Comparison of ENCODE assay signal across 8 cellular contexts in the genomic region with DNA sequence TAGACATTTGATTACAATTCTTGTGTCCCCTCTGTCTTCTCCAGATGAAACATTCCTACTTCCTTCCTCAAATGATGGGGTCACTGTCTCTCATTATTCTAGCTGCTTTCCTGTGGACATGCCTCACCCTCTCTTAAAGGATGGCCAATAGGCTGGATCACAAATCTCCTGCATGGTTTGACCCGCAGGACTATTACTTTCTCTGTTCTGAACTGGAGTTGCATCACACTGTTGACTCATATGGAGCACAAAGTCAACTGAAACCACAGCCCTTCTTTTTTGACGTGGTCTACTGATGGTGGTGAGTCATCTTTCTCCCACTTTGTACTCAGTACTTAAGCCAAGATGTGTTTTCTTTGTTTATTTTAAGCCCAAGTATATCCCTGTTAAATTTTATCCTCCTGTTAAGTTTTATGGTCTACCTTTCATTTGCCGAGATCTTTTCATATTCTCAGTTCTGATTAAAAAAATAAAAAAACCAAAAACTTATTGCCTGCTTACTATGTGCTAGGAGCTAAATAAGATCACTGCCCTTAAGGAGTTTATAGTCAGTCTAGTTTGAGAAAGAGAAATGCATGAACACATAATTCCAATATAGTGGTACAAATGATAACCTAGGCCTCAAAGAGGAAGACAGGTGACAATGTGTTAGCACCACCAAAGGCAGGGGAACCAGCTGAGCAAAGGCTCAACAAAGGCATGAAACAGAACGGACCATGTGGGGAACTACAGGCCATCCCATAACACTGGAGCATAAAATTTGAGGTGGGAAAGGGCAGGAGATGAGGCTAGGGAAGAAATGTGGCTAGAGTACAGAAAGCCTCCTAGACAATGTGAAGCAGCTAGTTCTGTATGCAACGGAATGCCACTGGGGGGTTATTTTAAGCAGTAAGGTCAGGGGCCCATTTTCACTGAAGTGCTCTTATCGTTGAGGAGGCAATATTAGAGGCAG.
DNase-seq lines count a peak whose midpoint lies in the region; ATAC-seq, FAIRE-seq and TF ChIP-seq lines count a peak whose summit lies in the region.

No MANE protein-coding gene starts in this region.

- ATAC-seq in A549 (peak; percentile 98 to 99), GM18505 (IDR thresholded peaks at IDR 0.05; ENCODE audit: unreplicated experiment) (peak; percentile 99), HG02884 (IDR thresholded peaks at IDR 0.05; ENCODE audit: unreplicated experiment) (peak; percentile 100)

- peak overlapping the region; percentile 75 to 83 for H3K27ac ChIP-seq in A549

- H3K4me3 ChIP-seq in A549, result peak overlapping the region; percentile 1; the same call in 1 of the 3 replicates

- no peaks in the 10 kb centered on the region for H3K9me3 Mint-ChIP-seq in activated naive CD8-positive, alpha-beta T cell (ENCODE audit: low read depth)

- peaks cover 24% of the 10 kb centered on the region for H3K4me1 Mint-ChIP-seq in activated naive CD8-positive, alpha-beta T cell (ENCODE audit: low read depth)

- FAIRE-seq in A549 (lab: Jason Lieb, UNC), result peak; percentile 90

- POLR2A ChIA-PET in A549 (lab: Yijun Ruan, JAX), result no interaction called here

- no peaks in the 10 kb centered on the region for H3K27me3 Mint-ChIP-seq in activated naive CD8-positive, alpha-beta T cell

- WGBS in A549 (ENCODE audit: missing lambda C conversion rate), result 38% methylated on average over 6 of the region's 6 CpGs

- peak overlapping the region; percentile 94 for H3K27ac Mint-ChIP-seq in activated naive CD8-positive, alpha-beta T cell

- peak; percentile 80 to 82; a peak in 4 of 5 replicates for TF ChIP-seq EP300 in A549 (IDR thresholded peaks at IDR 0.05)

- H3K4me1 ChIP-seq in A549, result peaks cover 41% of the 10 kb centered on the region

- TF ChIP-seq POLR2A in A549 (IDR thresholded peaks at IDR 0.05; ENCODE audit: low read length) (no peak), GM18505 (IDR thresholded peaks at IDR 0.05; ENCODE audit: borderline replicate concordance, extremely low read depth, insufficient read depth, insufficient read length) (no peak)

- no peak for TF ChIP-seq CTCF in A549 (IDR thresholded peaks at IDR 0.05)

- H3K9me3 ChIP-seq in A549, result no peaks in the 10 kb centered on the region

- peak; percentile 30 to 58; a peak in 4 of 5 replicates for TF ChIP-seq RAD21 in A549 (conservative IDR thresholded peaks at IDR 0.05 in 1 of 2, IDR thresholded peaks at IDR 0.05 in 1 of 2)

- peak overlapping the region; percentile 70 for H3K4me2 ChIP-seq in A549

- CTCF ChIA-PET in A549 (lab: Yijun Ruan, JAX), result interaction anchor here (0.6 to 1.7 kb wide), 15 partner anchors 14 to 466 kb away, joined by 3 to 6 read pairs (median 3); no protein-coding TSS in a partner anchor

- peak overlapping the region; percentile 59 for H3K4me3 Mint-ChIP-seq in activated naive CD8-positive, alpha-beta T cell

- DNase-seq in A549 (ENCODE audit: low read depth in 1 of 2, low spot score in 1 of 2) (peak; percentile 94 to 95), NOMO-1 treated with DMSO at 0.1 percent for 48 hours (lab: John Stamatoyannopoulos, UW; ENCODE audit: unreplicated experiment) (peak; percentile 97), inferior parietal cortex (ENCODE audit: extremely low spot score) (peak; percentile 49), iPS-NIHi7 (ENCODE audit: extremely low spot score) (no peak)
- DNase-seq in stimulated activated CD8-positive, alpha-beta memory T cell treated with anti-CD3 and anti-CD28 coated beads, Interleukin-12 subunit alpha, Interleukin-12 subunit beta, amount 100 ng/mL, for 24 hours (ENCODE audit: extremely low read depth), result peak; percentile 9

- peaks cover 31% of the 10 kb centered on the region for H3K36me3 Mint-ChIP-seq in activated naive CD8-positive, alpha-beta T cell

TF ChIP-seq in A549, 52 proteins besides CTCF, POLR2A, EP300 and RAD21 (continues in another document):
- no peak for TF ChIP-seq RFX5 (IDR thresholded peaks at IDR 0.05)
- TF ChIP-seq BHLHE40 (IDR thresholded peaks at IDR 0.05; ENCODE audit: low read depth, low read length), result no peak
- no peak for TF ChIP-seq CBX2 (IDR thresholded peaks at IDR 0.05; ENCODE audit: borderline replicate concordance, low read depth)
- TF ChIP-seq MAZ (IDR thresholded peaks at IDR 0.05; ENCODE audit: borderline replicate concordance, low read depth, low read length), result no peak
- TF ChIP-seq KDM5A (IDR thresholded peaks at IDR 0.05), result no peak
- TF ChIP-seq NPAS2 (CRISPR knock-in tag; IDR thresholded peaks at IDR 0.05; ENCODE audit: borderline replicate concordance), result no peak
- TF ChIP-seq, protein P1, sequence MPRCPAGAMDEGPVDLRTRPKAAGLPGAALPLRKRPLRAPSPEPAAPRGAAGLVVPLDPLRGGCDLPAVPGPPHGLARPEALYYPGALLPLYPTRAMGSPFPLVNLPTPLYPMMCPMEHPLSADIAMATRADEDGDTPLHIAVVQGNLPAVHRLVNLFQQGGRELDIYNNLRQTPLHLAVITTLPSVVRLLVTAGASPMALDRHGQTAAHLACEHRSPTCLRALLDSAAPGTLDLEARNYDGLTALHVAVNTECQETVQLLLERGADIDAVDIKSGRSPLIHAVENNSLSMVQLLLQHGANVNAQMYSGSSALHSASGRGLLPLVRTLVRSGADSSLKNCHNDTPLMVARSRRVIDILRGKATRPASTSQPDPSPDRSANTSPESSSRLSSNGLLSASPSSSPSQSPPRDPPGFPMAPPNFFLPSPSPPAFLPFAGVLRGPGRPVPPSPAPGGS (IDR thresholded peaks at IDR 0.05), result peak; percentile 91
- peak; percentile 95 for TF ChIP-seq GATA3 (IDR thresholded peaks at IDR 0.05; ENCODE audit: borderline replicate concordance)
- peak; percentile 95 to 96; a peak in 4 of 5 replicates for TF ChIP-seq JUN (IDR thresholded peaks at IDR 0.05)
- TF ChIP-seq, protein P2, sequence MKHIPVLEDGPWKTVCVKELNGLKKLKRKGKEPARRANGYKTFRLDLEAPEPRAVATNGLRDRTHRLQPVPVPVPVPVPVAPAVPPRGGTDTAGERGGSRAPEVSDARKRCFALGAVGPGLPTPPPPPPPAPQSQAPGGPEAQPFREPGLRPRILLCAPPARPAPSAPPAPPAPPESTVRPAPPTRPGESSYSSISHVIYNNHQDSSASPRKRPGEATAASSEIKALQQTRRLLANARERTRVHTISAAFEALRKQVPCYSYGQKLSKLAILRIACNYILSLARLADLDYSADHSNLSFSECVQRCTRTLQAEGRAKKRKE (CRISPR knock-in tag; IDR thresholded peaks at IDR 0.05; ENCODE audit: low read depth), result no peak
- TF ChIP-seq FOSL2 (IDR thresholded peaks at IDR 0.05), result peak; percentile 100
- TF ChIP-seq FOSL2 (CRISPR knock-in tag; IDR thresholded peaks at IDR 0.05), result peak; percentile 100
- TF ChIP-seq JUNB (IDR thresholded peaks at IDR 0.05), result peak; percentile 99
- no peak for TF ChIP-seq MYC (IDR thresholded peaks at IDR 0.05; ENCODE audit: borderline replicate concordance, low read length)
- no peak for TF ChIP-seq FOSB (CRISPR knock-in tag; IDR thresholded peaks at IDR 0.05)
- TF ChIP-seq, protein P3, sequence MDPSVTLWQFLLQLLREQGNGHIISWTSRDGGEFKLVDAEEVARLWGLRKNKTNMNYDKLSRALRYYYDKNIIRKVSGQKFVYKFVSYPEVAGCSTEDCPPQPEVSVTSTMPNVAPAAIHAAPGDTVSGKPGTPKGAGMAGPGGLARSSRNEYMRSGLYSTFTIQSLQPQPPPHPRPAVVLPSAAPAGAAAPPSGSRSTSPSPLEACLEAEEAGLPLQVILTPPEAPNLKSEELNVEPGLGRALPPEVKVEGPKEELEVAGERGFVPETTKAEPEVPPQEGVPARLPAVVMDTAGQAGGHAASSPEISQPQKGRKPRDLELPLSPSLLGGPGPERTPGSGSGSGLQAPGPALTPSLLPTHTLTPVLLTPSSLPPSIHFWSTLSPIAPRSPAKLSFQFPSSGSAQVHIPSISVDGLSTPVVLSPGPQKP (IDR thresholded peaks at IDR 0.05; ENCODE audit: low read depth, low read length), result no peak
- TF ChIP-seq NFE2L2 (conservative IDR thresholded peaks at IDR 0.05; ENCODE audit: low read length), result no peak
- TF ChIP-seq EHMT2 (IDR thresholded peaks at IDR 0.05; ENCODE audit: low read depth), result no peak
- TF ChIP-seq, protein P4, sequence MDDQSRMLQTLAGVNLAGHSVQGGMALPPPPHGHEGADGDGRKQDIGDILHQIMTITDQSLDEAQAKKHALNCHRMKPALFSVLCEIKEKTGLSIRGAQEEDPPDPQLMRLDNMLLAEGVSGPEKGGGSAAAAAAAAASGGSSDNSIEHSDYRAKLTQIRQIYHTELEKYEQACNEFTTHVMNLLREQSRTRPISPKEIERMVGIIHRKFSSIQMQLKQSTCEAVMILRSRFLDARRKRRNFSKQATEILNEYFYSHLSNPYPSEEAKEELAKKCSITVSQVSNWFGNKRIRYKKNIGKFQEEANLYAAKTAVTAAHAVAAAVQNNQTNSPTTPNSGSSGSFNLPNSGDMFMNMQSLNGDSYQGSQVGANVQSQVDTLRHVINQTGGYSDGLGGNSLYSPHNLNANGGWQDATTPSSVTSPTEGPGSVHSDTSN (IDR thresholded peaks at IDR 0.05), result 0 out of 2 replicates have a peak, but pooled peaks have one; percentile 35
- TF ChIP-seq, protein P5, sequence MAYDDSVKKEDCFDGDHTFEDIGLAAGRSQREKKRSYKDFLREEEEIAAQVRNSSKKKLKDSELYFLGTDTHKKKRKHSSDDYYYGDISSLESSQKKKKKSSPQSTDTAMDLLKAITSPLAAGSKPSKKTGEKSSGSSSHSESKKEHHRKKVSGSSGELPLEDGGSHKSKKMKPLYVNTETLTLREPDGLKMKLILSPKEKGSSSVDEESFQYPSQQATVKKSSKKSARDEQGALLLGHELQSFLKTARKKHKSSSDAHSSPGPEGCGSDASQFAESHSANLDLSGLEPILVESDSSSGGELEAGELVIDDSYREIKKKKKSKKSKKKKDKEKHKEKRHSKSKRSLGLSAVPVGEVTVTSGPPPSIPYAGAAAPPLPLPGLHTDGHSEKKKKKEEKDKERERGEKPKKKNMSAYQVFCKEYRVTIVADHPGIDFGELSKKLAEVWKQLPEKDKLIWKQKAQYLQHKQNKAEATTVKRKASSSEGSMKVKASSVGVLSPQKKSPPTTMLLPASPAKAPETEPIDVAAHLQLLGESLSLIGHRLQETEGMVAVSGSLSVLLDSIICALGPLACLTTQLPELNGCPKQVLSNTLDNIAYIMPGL (CRISPR knock-in tag; IDR thresholded peaks at IDR 0.05; ENCODE audit: borderline replicate concordance), result no peak
- no peak for TF ChIP-seq ZFP36 (IDR thresholded peaks at IDR 0.05; ENCODE audit: borderline replicate concordance, partially characterized antibody)
- TF ChIP-seq POLR2AphosphoS2 (conservative IDR thresholded peaks at IDR 0.05; ENCODE audit: low read length), result no peak
- TF ChIP-seq CEBPB (IDR thresholded peaks at IDR 0.05), result peak; percentile 98 to 100
- TF ChIP-seq KDM1A (IDR thresholded peaks at IDR 0.05; ENCODE audit: low read depth), result no peak
- TF ChIP-seq HEYL (CRISPR knock-in tag; IDR thresholded peaks at IDR 0.05), result no peak
- peak; percentile 47; the same call in 1 of the 2 replicates for TF ChIP-seq FOXS1 (CRISPR knock-in tag; IDR thresholded peaks at IDR 0.05)
- TF ChIP-seq EHF (CRISPR knock-in tag; IDR thresholded peaks at IDR 0.05), result no peak
- TF ChIP-seq ZC3H11A (IDR thresholded peaks at IDR 0.05), result no peak
